29 cellular contexts compared by ENCODE assay signal in the genomic region with DNA sequence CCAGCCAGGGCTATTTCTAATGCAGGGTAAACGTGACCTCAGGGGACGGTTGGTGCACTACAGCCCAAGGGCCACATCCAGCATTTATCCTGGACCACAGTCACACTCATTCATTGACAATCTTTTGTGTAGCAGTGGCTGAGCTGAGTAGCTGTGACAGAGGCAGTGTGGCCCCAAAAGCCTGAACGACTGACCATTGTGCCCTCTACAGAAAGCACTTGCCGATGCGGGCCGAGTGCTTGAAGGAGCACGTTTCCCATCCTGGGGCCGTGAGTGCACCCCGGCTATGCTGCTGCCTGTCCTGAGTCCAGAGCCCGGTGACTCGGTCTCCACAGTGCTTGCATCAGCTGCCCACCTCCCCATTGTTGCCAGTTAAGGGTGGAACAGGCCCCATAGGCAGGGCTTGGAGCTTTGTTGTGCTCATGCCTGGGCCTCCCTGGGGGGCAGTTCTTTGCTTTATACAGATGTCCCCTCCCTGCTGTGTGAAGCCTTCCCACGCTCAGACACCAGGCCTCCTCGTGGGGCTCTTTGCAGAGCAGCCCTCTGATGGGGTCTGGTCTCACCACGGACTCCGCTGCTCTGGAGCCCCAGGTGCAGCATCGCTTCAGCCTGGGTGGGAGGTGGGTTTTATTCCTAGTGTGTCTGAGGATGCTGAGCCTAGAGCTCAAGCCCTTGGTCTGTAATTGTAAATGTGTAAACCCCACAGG. TPM values are rescaled to one million over a fixed set of nuclear protein-coding genes. Genes with fewer than 3 reads are reported as not detected.
DNase-seq lines count a peak whose midpoint lies in the region; ATAC-seq, FAIRE-seq and TF ChIP-seq lines count a peak whose summit lies in the region.
"Had no signal": no experiment of that assay in that cellular context is flagged by ENCODE, and none has a peak within 500 bp of the region (broad histone marks: within the 10 kb centered on the region; RNA-seq: fewer than 3 reads in every experiment).

No MANE protein-coding gene starts in this region.

- no peak for ATAC-seq in lower lobe of right lung
- ATAC-seq in stimulated activated effector memory CD8-positive, alpha-beta T cell treated with anti-CD3 and anti-CD28 coated beads, Interleukin-12 subunit alpha, Interleukin-12 subunit beta, amount 100 ng/mL, for 72 hours: no peak
- ATAC-seq: CD8-positive, alpha-beta T cell; mucosa of descending colon had no signal

- H3K27me3 ChIP-seq in Peyer's patch: no peaks in the 10 kb centered on the region
- no peaks in the 10 kb centered on the region for H3K27me3 ChIP-seq in lower lobe of right lung (ENCODE audit: low read depth)
- H3K27me3 ChIP-seq: dorsolateral prefrontal cortex, foreskin keratinocyte, ovary, testis, uterus had no signal

- no peak overlapping the region for H3K27ac Mint-ChIP-seq in stimulated activated effector memory CD8-positive, alpha-beta T cell treated with anti-CD3 and anti-CD28 coated beads, Interleukin-12 subunit alpha, Interleukin-12 subunit beta, amount 100 ng/mL, for 72 hours
- H3K27ac Mint-ChIP-seq: activated naive CD4-positive, alpha-beta T cell treated with anti-CD3 and anti-CD28 coated beads, Interleukin-2, amount 50 U/mL, for 24 hours; B cell; CD8-positive, alpha-beta T cell; nephron had no signal

- no peaks in the 10 kb centered on the region for H3K9me3 Mint-ChIP-seq in stimulated activated effector memory CD8-positive, alpha-beta T cell treated with anti-CD3 and anti-CD28 coated beads, Interleukin-12 subunit alpha, Interleukin-12 subunit beta, amount 100 ng/mL, for 72 hours
- H3K9me3 Mint-ChIP-seq: activated naive CD4-positive, alpha-beta T cell treated with anti-CD3 and anti-CD28 coated beads, Interleukin-2, amount 50 U/mL, for 24 hours; CD8-positive, alpha-beta T cell; nephron had no signal

- H3K9me3 ChIP-seq in Peyer's patch (no peaks in the 10 kb centered on the region), lower lobe of right lung (no peaks in the 10 kb centered on the region)
- H3K9me3 ChIP-seq: esophagus squamous epithelium, HAP-1, heart left ventricle, mucosa of descending colon, ovary, testis, uterus had no signal

- peak; percentile 58 for DNase-seq in activated effector memory CD4-positive, alpha-beta T cell treated with anti-CD3 and anti-CD28 coated beads, Interleukin-2, amount 50 U/mL, for 16 hours
- no peak for DNase-seq in activated effector memory CD4-positive, alpha-beta T cell treated with Interleukin-2 at 50 U/mL for 16 hours
- DNase-seq in Peyer's patch (peak in 2 of 3 donors; percentile 41 to 45), lower lobe of right lung (peak; percentile 32), urothelium cell line (ENCODE audit: low spot score) (no peak), Kasumi-1 (lab: John Stamatoyannopoulos, UW) (no peak)
- DNase-seq in stimulated activated effector memory CD8-positive, alpha-beta T cell treated with anti-CD3 and anti-CD28 coated beads, Interleukin-12 subunit alpha, Interleukin-12 subunit beta, amount 100 ng/mL, for 72 hours (ENCODE audit: low spot score in 2 of 2): no peak
- DNase-seq: ACHN; amygdala; CD8-positive, alpha-beta T cell; EL; esophagus squamous epithelium; foreskin keratinocyte; mucosa of descending colon; MV-4-11; NCI-H1694; NCI-H510A; ovary; stimulated activated naive CD4-positive, alpha-beta T cell; testis had no signal

- H3K36me3 ChIP-seq in Peyer's patch (no peaks in the 10 kb centered on the region), lower lobe of right lung (no peaks in the 10 kb centered on the region)
- H3K36me3 ChIP-seq: esophagus squamous epithelium, HAP-1, ovary, uterus had no signal

- peak; percentile 61 for FAIRE-seq in urothelium cell line (lab: Jason Lieb, UNC)
- FAIRE-seq: keratinocyte had no signal

- TF ChIP-seq CTCF in Peyer's patch (IDR thresholded peaks at IDR 0.05) (no peak), lower lobe of right lung (IDR thresholded peaks at IDR 0.05) (no peak)

- TF ChIP-seq POLR2A in Peyer's patch (IDR thresholded peaks at IDR 0.05): no peak

- no peak overlapping the region for H3K4me3 ChIP-seq in Peyer's patch
- no peak overlapping the region for H3K4me3 ChIP-seq in lower lobe of right lung
- H3K4me3 ChIP-seq: dorsolateral prefrontal cortex, esophagus squamous epithelium, HAP-1, heart left ventricle, mucosa of descending colon, ovary, skin epidermis, testis, uterus had no signal

- H3K27ac ChIP-seq in Peyer's patch: no peak overlapping the region
- H3K27ac ChIP-seq in lower lobe of right lung: no peak overlapping the region
- H3K27ac ChIP-seq: esophagus squamous epithelium, foreskin keratinocyte, heart left ventricle, ovary, skin epidermis, testis, uterus had no signal

- H3K4me1 Mint-ChIP-seq in stimulated activated effector memory CD8-positive, alpha-beta T cell treated with anti-CD3 and anti-CD28 coated beads, Interleukin-12 subunit alpha, Interleukin-12 subunit beta, amount 100 ng/mL, for 72 hours: no peaks in the 10 kb centered on the region
- H3K4me1 Mint-ChIP-seq: activated naive CD4-positive, alpha-beta T cell treated with anti-CD3 and anti-CD28 coated beads, Interleukin-2, amount 50 U/mL, for 24 hours; B cell; nephron had no signal

- intact Hi-C loops in lower lobe of right lung (cut with DNase I): no loop called here

- no peaks in the 10 kb centered on the region for H3K36me3 Mint-ChIP-seq in stimulated activated effector memory CD8-positive, alpha-beta T cell treated with anti-CD3 and anti-CD28 coated beads, Interleukin-12 subunit alpha, Interleukin-12 subunit beta, amount 100 ng/mL, for 72 hours
- H3K36me3 Mint-ChIP-seq: CD8-positive, alpha-beta T cell had no signal

- no peak overlapping the region for H3K4me3 Mint-ChIP-seq in stimulated activated effector memory CD8-positive, alpha-beta T cell treated with anti-CD3 and anti-CD28 coated beads, Interleukin-12 subunit alpha, Interleukin-12 subunit beta, amount 100 ng/mL, for 72 hours
- H3K4me3 Mint-ChIP-seq: activated naive CD4-positive, alpha-beta T cell treated with anti-CD3 and anti-CD28 coated beads, Interleukin-2, amount 50 U/mL, for 24 hours; B cell; CD8-positive, alpha-beta T cell; nephron had no signal

- H3K4me1 ChIP-seq in Peyer's patch: no peaks in the 10 kb centered on the region
- no peaks in the 10 kb centered on the region for H3K4me1 ChIP-seq in lower lobe of right lung
- H3K4me1 ChIP-seq: foreskin keratinocyte, HAP-1, heart left ventricle, testis, uterus had no signal

RNA-seq across cellular contexts. Expression of a gene that starts 13.0 kb away (rescaled TPM):
- total RNA-seq in Peyer's patch (10 to 100 TPM; 36.4 to 80.0 (median 50.4) TPM), lower lobe of right lung (35.4 TPM)

RNA-seq across cellular contexts. Expression of a gene that starts 30.8 kb away (rescaled TPM):
- total RNA-seq in Peyer's patch (100 to 1,000 TPM in 2 of 4 donors, 10 to 100 TPM in 2; 14.0 to 119 (median 103) TPM), lower lobe of right lung (64.5 TPM)

RNA-seq across cellular contexts. Expression of a gene that starts 56.2 kb away (rescaled TPM):
- 10 to 100 TPM in 1 of 4 donors, 1 to 10 TPM in 3; 8.1 to 31.4 (median 9.3) TPM for total RNA-seq in Peyer's patch
- total RNA-seq in lower lobe of right lung: 25.6 TPM

Comparison
In these comparisons a context has a peak if more than half of its experiments do, and no peak if none do; other contexts are left out.
1. DNase-seq: peak in activated effector memory CD4-positive, alpha-beta T cell treated with anti-CD3 and anti-CD28 coated beads, Interleukin-2, amount 50 U/mL, for 16 hours (single experiment), Peyer's patch (2 of 3) and lower lobe of right lung (single experiment); none in activated effector memory CD4-positive, alpha-beta T cell treated with Interleukin-2 at 50 U/mL for 16 hours (single experiment), urothelium cell line (single experiment), Kasumi-1 (0 of 2) and stimulated activated effector memory CD8-positive, alpha-beta T cell treated with anti-CD3 and anti-CD28 coated beads, Interleukin-12 subunit alpha, Interleukin-12 subunit beta, amount 100 ng/mL, for 72 hours (0 of 2).